Comparison of ENCODE assay signal across 30 cellular contexts in the genomic region with DNA sequence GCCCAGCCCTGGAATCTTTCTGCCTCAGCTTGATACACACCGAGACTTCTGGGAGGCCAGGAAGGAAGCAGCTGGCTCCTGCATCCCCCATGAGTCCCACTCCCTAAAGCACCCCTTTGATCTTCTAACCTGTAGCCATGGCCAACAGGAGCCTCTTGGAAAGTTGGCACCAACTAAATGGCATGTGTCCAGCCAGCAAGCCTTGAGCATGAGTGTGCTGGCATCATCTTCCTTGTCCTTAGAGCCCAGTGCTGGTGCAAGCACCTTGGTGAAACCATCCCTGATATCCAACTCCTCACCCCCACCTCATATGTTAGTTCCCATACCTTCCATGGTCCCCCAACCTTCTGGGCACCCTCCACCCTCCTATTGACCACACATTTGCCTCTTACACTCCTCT.
"Had no signal": no experiment of that assay in that cellular context is flagged by ENCODE, and none has a peak within 500 bp of the region (broad histone marks: within the 10 kb centered on the region; RNA-seq: fewer than 3 reads in every experiment).

No MANE protein-coding gene starts in this region.

- H3K27me3 ChIP-seq: neutrophil, testis, thyroid gland, transverse colon, upper lobe of left lung, vagina had no signal

- H2AFZ ChIP-seq: parathyroid adenoma had no signal

- H3K4me3 Mint-ChIP-seq: mesothelial cell of epicardium; naive B cell; nephron; neural crest cell; stimulated activated memory B cell treated with anti-CD40 and anti-IgM and Interleukin-4, amounts not matched to agents 10 μg/mL and 1 μg/mL and 100 μg/mL, for 72 hours; stimulated activated naive CD8-positive, alpha-beta T cell treated with anti-CD3 and anti-CD28 coated beads, Interleukin-15, amount 100 ng/mL, for 72 hours had no signal

- H3K27me3 Mint-ChIP-seq: naive B cell; stimulated activated memory B cell treated with anti-CD40 and anti-IgM and Interleukin-4, amounts not matched to agents 10 μg/mL and 1 μg/mL and 100 μg/mL, for 72 hours; stimulated activated naive CD8-positive, alpha-beta T cell treated with anti-CD3 and anti-CD28 coated beads, Interleukin-15, amount 100 ng/mL, for 72 hours had no signal

- H3K36me3 ChIP-seq: thyroid gland, transverse colon, upper lobe of left lung, vagina had no signal

- H3K9me3 ChIP-seq: neutrophil, testis, thyroid gland, transverse colon, upper lobe of left lung, vagina had no signal

- H3K9ac ChIP-seq: parathyroid adenoma had no signal

- H3K9me3 Mint-ChIP-seq: mesothelial cell of epicardium; nephron; neural crest cell; stimulated activated memory B cell treated with anti-CD40 and anti-IgM and Interleukin-4, amounts not matched to agents 10 μg/mL and 1 μg/mL and 100 μg/mL, for 72 hours; stimulated activated naive CD8-positive, alpha-beta T cell treated with anti-CD3 and anti-CD28 coated beads, Interleukin-15, amount 100 ng/mL, for 72 hours had no signal

- H3K4me1 ChIP-seq: parathyroid adenoma, testis, thyroid gland, upper lobe of left lung, vagina had no signal

- H3K4me3 ChIP-seq: lung, testis, thyroid gland, transverse colon, upper lobe of left lung, vagina had no signal

- H3K79me2 ChIP-seq: parathyroid adenoma had no signal

- DNase-seq: head of caudate nucleus; hippocampal formation; kidney glomerular epithelial cell; left cardiac atrium; mesendoderm; naive B cell; occipital lobe; retina; right cardiac atrium; stimulated activated CD4-positive, alpha-beta T cell treated with anti-CD3 and anti-CD28 coated beads, Interleukin-4, amount 100 ng/mL, for 4 hours; stimulated activated CD8-positive, alpha-beta memory T cell treated with anti-CD3 and anti-CD28 coated beads, Interleukin-4, amount 100 ng/mL, for 48 hours; stimulated activated naive CD4-positive, alpha-beta T cell treated with Interleukin-2 at 50 U/mL for 16 hours; stimulated activated naive CD8-positive, alpha-beta T cell treated with anti-CD3 and anti-CD28 coated beads, Interleukin-15, amount 100 ng/mL, for 72 hours; substantia nigra; testis; thyroid gland; transverse colon; upper lobe of left lung had no signal

- H3K27ac ChIP-seq: neutrophil, parathyroid adenoma, testis, thyroid gland, upper lobe of left lung, vagina had no signal

- ATAC-seq: left cardiac atrium; left lobe of liver; right cardiac atrium; sciatic nerve; stimulated activated memory B cell treated with anti-CD40 and anti-IgM and Interleukin-4, amounts not matched to agents 10 μg/mL and 1 μg/mL and 100 μg/mL, for 72 hours; stimulated activated naive CD8-positive, alpha-beta T cell treated with anti-CD3 and anti-CD28 coated beads, Interleukin-15, amount 100 ng/mL, for 72 hours had no signal

- FAIRE-seq: keratinocyte, small intestine had no signal

- H3K36me3 Mint-ChIP-seq: mesothelial cell of epicardium, naive B cell had no signal

- H3K27ac Mint-ChIP-seq: mesothelial cell of epicardium; naive B cell; nephron; stimulated activated memory B cell treated with anti-CD40 and anti-IgM and Interleukin-4, amounts not matched to agents 10 μg/mL and 1 μg/mL and 100 μg/mL, for 72 hours had no signal

- H3K4me1 Mint-ChIP-seq: mesothelial cell of epicardium; nephron; stimulated activated memory B cell treated with anti-CD40 and anti-IgM and Interleukin-4, amounts not matched to agents 10 μg/mL and 1 μg/mL and 100 μg/mL, for 72 hours; stimulated activated naive CD8-positive, alpha-beta T cell treated with anti-CD3 and anti-CD28 coated beads, Interleukin-15, amount 100 ng/mL, for 72 hours had no signal
